2 cellular contexts compared by ENCODE assay signal in genomic region chr9:34610434-34611206, GRCh38.
TF ChIP-seq lines count a peak whose summit lies in the region.

No MANE protein-coding gene starts in this region.

TF ChIP-seq in SK-N-SH, 30 proteins besides CTCF, POLR2A, EP300 and RAD21 (continued from another document):
- TF ChIP-seq GATA2 (CRISPR knock-in tag; IDR thresholded peaks at IDR 0.05), result no peak
- TF ChIP-seq FOXJ3 (CRISPR knock-in tag; IDR thresholded peaks at IDR 0.05), result no peak
- no peak for TF ChIP-seq FOSL2 (IDR thresholded peaks at IDR 0.05; ENCODE audit: borderline replicate concordance, low read depth)
- no peak for TF ChIP-seq EZH2phosphoT487 (IDR thresholded peaks at IDR 0.05; ENCODE audit: borderline replicate concordance, low read depth)

TF ChIP-seq in SK-N-SH treated with all-trans-retinoic acid at 6 μM for 48 hours, 23 proteins besides CTCF, POLR2A, EP300 and RAD21 (continued from another document):
- TF ChIP-seq OSR1 (CRISPR knock-in tag; IDR thresholded peaks at IDR 0.05), result no peak
- no peak for TF ChIP-seq CREB5 (CRISPR knock-in tag; IDR thresholded peaks at IDR 0.05; ENCODE audit: low read depth)
- TF ChIP-seq ESRRG (CRISPR knock-in tag; IDR thresholded peaks at IDR 0.05), result no peak
- TF ChIP-seq TOX (CRISPR knock-in tag; IDR thresholded peaks at IDR 0.05; ENCODE audit: borderline replicate concordance), result no peak
- no peak for TF ChIP-seq ZNF565 (CRISPR knock-in tag; conservative IDR thresholded peaks at IDR 0.05; ENCODE audit: low read depth)
TF ChIP-seq in SK-N-SH treated with all-trans-retinoic acid at 6 μM for 48 hours: peak in this region for 0.
